ENCODE assay signal across 1 cellular context in genomic region chr11:74538680-74539079, GRCh38.
TF ChIP-seq lines count a peak whose summit lies in the region.

No MANE protein-coding gene starts in this region.

TF ChIP-seq in HepG2, 621 proteins besides CTCF, POLR2A, EP300 and RAD21:
- no peak for TF ChIP-seq FOXA1 (IDR thresholded peaks at IDR 0.05)
- TF ChIP-seq FOXA1 (CRISPR knock-in tag; IDR thresholded peaks at IDR 0.05), result no peak
- TF ChIP-seq ELF1 (CRISPR knock-in tag; IDR thresholded peaks at IDR 0.05), result no peak
- no peak for TF ChIP-seq BRF2 (CRISPR knock-in tag; IDR thresholded peaks at IDR 0.05)
- no peak for TF ChIP-seq ATRX (CRISPR knock-in tag; IDR thresholded peaks at IDR 0.05; ENCODE audit: borderline replicate concordance)
- no peak for TF ChIP-seq REXO4 (CRISPR knock-in tag; IDR thresholded peaks at IDR 0.05; ENCODE audit: borderline replicate concordance)
- no peak for TF ChIP-seq ZNF609 (CRISPR knock-in tag; IDR thresholded peaks at IDR 0.05; ENCODE audit: borderline replicate concordance)
- no peak for TF ChIP-seq ZNF777 (CRISPR knock-in tag; IDR thresholded peaks at IDR 0.05)
- no peak for TF ChIP-seq CBFB (CRISPR knock-in tag; IDR thresholded peaks at IDR 0.05)
